2 cellular contexts compared by ENCODE assay signal in the genomic region with DNA sequence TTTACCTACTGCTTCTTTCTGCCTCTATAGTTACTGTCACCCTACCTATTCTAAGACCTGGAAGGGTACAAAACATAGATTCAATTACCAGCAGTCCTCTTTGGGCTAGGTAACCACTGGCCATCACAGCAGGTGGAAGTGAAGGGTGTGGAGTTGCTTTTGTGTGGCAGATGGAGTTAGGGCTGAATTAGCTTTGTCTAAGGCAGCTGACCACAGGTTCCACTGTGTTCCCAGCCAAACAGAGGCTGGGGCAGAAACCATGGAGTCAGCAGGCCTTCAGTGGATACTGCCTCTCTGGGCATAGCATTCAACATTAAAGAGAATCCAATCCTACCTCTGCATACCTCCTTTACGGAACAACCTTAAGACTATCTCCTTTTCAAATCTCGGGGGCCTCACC.
TF ChIP-seq lines count a peak whose summit lies in the region.

No MANE protein-coding gene starts in this region.

TF ChIP-seq in WTC11, 78 proteins besides CTCF, POLR2A, EP300 and RAD21 (continued from another document):
- TF ChIP-seq, protein P1, sequence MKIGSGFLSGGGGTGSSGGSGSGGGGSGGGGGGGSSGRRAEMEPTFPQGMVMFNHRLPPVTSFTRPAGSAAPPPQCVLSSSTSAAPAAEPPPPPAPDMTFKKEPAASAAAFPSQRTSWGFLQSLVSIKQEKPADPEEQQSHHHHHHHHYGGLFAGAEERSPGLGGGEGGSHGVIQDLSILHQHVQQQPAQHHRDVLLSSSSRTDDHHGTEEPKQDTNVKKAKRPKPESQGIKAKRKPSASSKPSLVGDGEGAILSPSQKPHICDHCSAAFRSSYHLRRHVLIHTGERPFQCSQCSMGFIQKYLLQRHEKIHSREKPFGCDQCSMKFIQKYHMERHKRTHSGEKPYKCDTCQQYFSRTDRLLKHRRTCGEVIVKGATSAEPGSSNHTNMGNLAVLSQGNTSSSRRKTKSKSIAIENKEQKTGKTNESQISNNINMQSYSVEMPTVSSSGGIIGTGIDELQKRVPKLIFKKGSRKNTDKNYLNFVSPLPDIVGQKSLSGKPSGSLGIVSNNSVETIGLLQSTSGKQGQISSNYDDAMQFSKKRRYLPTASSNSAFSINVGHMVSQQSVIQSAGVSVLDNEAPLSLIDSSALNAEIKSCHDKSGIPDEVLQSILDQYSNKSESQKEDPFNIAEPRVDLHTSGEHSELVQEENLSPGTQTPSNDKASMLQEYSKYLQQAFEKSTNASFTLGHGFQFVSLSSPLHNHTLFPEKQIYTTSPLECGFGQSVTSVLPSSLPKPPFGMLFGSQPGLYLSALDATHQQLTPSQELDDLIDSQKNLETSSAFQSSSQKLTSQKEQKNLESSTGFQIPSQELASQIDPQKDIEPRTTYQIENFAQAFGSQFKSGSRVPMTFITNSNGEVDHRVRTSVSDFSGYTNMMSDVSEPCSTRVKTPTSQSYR (CRISPR knock-in tag; IDR thresholded peaks at IDR 0.05): no peak
- TF ChIP-seq, protein P2, sequence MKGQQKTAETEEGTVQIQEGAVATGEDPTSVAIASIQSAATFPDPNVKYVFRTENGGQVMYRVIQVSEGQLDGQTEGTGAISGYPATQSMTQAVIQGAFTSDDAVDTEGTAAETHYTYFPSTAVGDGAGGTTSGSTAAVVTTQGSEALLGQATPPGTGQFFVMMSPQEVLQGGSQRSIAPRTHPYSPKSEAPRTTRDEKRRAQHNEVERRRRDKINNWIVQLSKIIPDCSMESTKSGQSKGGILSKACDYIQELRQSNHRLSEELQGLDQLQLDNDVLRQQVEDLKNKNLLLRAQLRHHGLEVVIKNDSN (CRISPR knock-in tag; IDR thresholded peaks at IDR 0.05): no peak
- TF ChIP-seq MYBL2 (CRISPR knock-in tag; IDR thresholded peaks at IDR 0.05): no peak
- TF ChIP-seq ZNF317 (CRISPR knock-in tag; IDR thresholded peaks at IDR 0.05; ENCODE audit: borderline replicate concordance, low read depth): no peak
TF ChIP-seq in WTC11: peak in this region for 0.

TF ChIP-seq in SK-N-SH treated with all-trans-retinoic acid at 6 μM for 48 hours, 23 proteins besides CTCF, POLR2A, EP300 and RAD21 (continued from another document):
- TF ChIP-seq, protein P3, sequence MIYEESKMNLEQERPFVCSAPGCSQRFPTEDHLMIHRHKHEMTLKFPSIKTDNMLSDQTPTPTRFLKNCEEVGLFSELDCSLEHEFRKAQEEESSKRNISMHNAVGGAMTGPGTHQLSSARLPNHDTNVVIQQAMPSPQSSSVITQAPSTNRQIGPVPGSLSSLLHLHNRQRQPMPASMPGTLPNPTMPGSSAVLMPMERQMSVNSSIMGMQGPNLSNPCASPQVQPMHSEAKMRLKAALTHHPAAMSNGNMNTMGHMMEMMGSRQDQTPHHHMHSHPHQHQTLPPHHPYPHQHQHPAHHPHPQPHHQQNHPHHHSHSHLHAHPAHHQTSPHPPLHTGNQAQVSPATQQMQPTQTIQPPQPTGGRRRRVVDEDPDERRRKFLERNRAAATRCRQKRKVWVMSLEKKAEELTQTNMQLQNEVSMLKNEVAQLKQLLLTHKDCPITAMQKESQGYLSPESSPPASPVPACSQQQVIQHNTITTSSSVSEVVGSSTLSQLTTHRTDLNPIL (CRISPR knock-in tag; IDR thresholded peaks at IDR 0.05; ENCODE audit: low read depth): no peak
- TF ChIP-seq ARNTL (CRISPR knock-in tag; IDR thresholded peaks at IDR 0.05; ENCODE audit: borderline replicate concordance, low read depth): no peak
- no peak for TF ChIP-seq ZNF8 (CRISPR knock-in tag; IDR thresholded peaks at IDR 0.05)
